Comparison of ENCODE assay signal across 8 cellular contexts in genomic region chr3:53159415-53160135, GRCh38. TPM values are rescaled to one million over a fixed set of nuclear protein-coding genes. Genes with fewer than 3 reads are reported as not detected.
DNase-seq lines count a peak whose midpoint lies in the region; ATAC-seq and TF ChIP-seq lines count a peak whose summit lies in the region.

No MANE protein-coding gene starts in this region.

- H3K36me3 Mint-ChIP-seq in activated naive CD4-positive, alpha-beta T cell treated with anti-CD3 and anti-CD28 coated beads for 36 hours (ENCODE audit: low read depth): no peaks in the 10 kb centered on the region
- H3K36me3 Mint-ChIP-seq in T-cell: no peaks in the 10 kb centered on the region

- WGBS in stomach, 5 donors: 37 to 57% (median 39%) methylated on average over 7 of the region's 7 CpGs

- CTCF ChIA-PET in activated naive CD4-positive, alpha-beta T cell treated with anti-CD3 and anti-CD28 coated beads for 36 hours (lab: Charles Lee): interaction anchor here (0.7 to 3.4 kb wide), 4 partner anchors 25 to 1026 kb away, joined by 3 to 14 read pairs (median 7); no protein-coding TSS in a partner anchor
- CTCF ChIA-PET in T-cell (lab: Charles Lee): no interaction called here

- POLR2A ChIA-PET in T-cell (lab: Charles Lee): interaction anchor here in 1 of 2 donors (0.7 kb wide), 1 partner anchor 10 kb away, joined by 13 read pairs; no protein-coding TSS in a partner anchor

- TF ChIP-seq EP300 in stomach (IDR thresholded peaks at IDR 0.05): no peak

- DNase-seq in activated naive CD4-positive, alpha-beta T cell treated with anti-CD3 and anti-CD28 coated beads for 36 hours: no peak
- no peak for DNase-seq in activated naive CD4-positive, alpha-beta T cell treated with Interleukin-2 at 50 U/mL for 16 hours
- DNase-seq in T-cell (no peak), left lobe of liver (ENCODE audit: low spot score) (peak; percentile 68), stomach (peak; percentile 94), cerebellar nuclear complex (lab: John Stamatoyannopoulos, UW) (no peak), NCI-H748 (lab: John Stamatoyannopoulos, UW; ENCODE audit: unreplicated experiment) (no peak)
- DNase-seq in stimulated activated naive CD8-positive, alpha-beta T cell treated with anti-CD3 and anti-CD28 coated beads, Interleukin-15, amount 100 ng/mL, for 72 hours: no peak

- H3K36me3 ChIP-seq in stomach: no peaks in the 10 kb centered on the region

- peaks cover 30% of the 10 kb centered on the region for H3K27me3 Mint-ChIP-seq in activated naive CD4-positive, alpha-beta T cell treated with anti-CD3 and anti-CD28 coated beads for 36 hours (ENCODE audit: low read depth)
- H3K27me3 Mint-ChIP-seq in T-cell: peaks cover 12 to 27% of the 10 kb centered on the region in 2 donors
- peaks cover 60% of the 10 kb centered on the region for H3K27me3 Mint-ChIP-seq in stimulated activated naive CD8-positive, alpha-beta T cell treated with anti-CD3 and anti-CD28 coated beads, Interleukin-15, amount 100 ng/mL, for 72 hours

- no peak overlapping the region for H3K27ac Mint-ChIP-seq in activated naive CD4-positive, alpha-beta T cell treated with anti-CD3 and anti-CD28 coated beads for 36 hours
- H3K27ac Mint-ChIP-seq in T-cell: peak overlapping the region in 1 of 2 donors; percentile 75
- no peak overlapping the region for H3K27ac Mint-ChIP-seq in stimulated activated naive CD8-positive, alpha-beta T cell treated with anti-CD3 and anti-CD28 coated beads, Interleukin-15, amount 100 ng/mL, for 72 hours

- no peaks in the 10 kb centered on the region for H3K9me3 ChIP-seq in stomach

- peak overlapping the region; percentile 48 for H3K4me3 Mint-ChIP-seq in activated naive CD4-positive, alpha-beta T cell treated with anti-CD3 and anti-CD28 coated beads for 36 hours
- peak overlapping the region; percentile 80 to 84 (median 82) for H3K4me3 Mint-ChIP-seq in T-cell
- no peak overlapping the region for H3K4me3 Mint-ChIP-seq in stimulated activated naive CD8-positive, alpha-beta T cell treated with anti-CD3 and anti-CD28 coated beads, Interleukin-15, amount 100 ng/mL, for 72 hours

- H3K9me3 Mint-ChIP-seq in activated naive CD4-positive, alpha-beta T cell treated with anti-CD3 and anti-CD28 coated beads for 36 hours: no peaks in the 10 kb centered on the region
- H3K9me3 Mint-ChIP-seq in T-cell: no peaks in the 10 kb centered on the region
- H3K9me3 Mint-ChIP-seq in stimulated activated naive CD8-positive, alpha-beta T cell treated with anti-CD3 and anti-CD28 coated beads, Interleukin-15, amount 100 ng/mL, for 72 hours: no peaks in the 10 kb centered on the region

- peak overlapping the region in 1 of 4 donors; percentile 91 for H3K4me3 ChIP-seq in stomach

- H3K27ac ChIP-seq in stomach: peak overlapping the region; percentile 91 to 96 (median 95)

- TF ChIP-seq CTCF in stomach (IDR thresholded peaks at IDR 0.05): peak in 2 of 7 experiments; percentile 8 to 16

- no peak for ATAC-seq in T-cell (replicated peaks in 1 of 4)
- ATAC-seq in left lobe of liver: peak; percentile 4
- ATAC-seq in stimulated activated naive CD8-positive, alpha-beta T cell treated with anti-CD3 and anti-CD28 coated beads, Interleukin-15, amount 100 ng/mL, for 72 hours: no peak

- peaks cover 0 to 22% (median 6%) of the 10 kb centered on the region in 3 donors for H3K27me3 ChIP-seq in stomach

- intact Hi-C loops in activated naive CD4-positive, alpha-beta T cell treated with anti-CD3 and anti-CD28 coated beads for 36 hours (cut with micrococcal nuclease): loop anchor here (2.0 kb wide), 1 partner anchor 57 kb away; no protein-coding TSS in a partner anchor
- intact Hi-C loops in stomach (cut with DNase I; ENCODE audit: low total_unique reads): no loop called here

- peaks cover 56 to 88% (median 84%) of the 10 kb centered on the region in 4 donors for H3K4me1 ChIP-seq in stomach

- H3K4me1 Mint-ChIP-seq in activated naive CD4-positive, alpha-beta T cell treated with anti-CD3 and anti-CD28 coated beads for 36 hours (ENCODE audit: low read depth): peaks cover 18% of the 10 kb centered on the region
- H3K4me1 Mint-ChIP-seq in T-cell: peaks cover 22 to 27% (median 23%) of the 10 kb centered on the region in 3 donors
- H3K4me1 Mint-ChIP-seq in stimulated activated naive CD8-positive, alpha-beta T cell treated with anti-CD3 and anti-CD28 coated beads, Interleukin-15, amount 100 ng/mL, for 72 hours: peaks cover 36% of the 10 kb centered on the region

- TF ChIP-seq POLR2A in stomach (IDR thresholded peaks at IDR 0.05): no peak

RNA-seq across cellular contexts. Expression of gene PRKCD, which starts 1.4 kb away (rescaled TPM):
- total RNA-seq in activated naive CD4-positive, alpha-beta T cell treated with anti-CD3 and anti-CD28 coated beads for 36 hours: 10 to 100 TPM in 1 of 2 experiments, 1 to 10 TPM in 1; 9.1 to 10.2 TPM
- 10 to 100 TPM; 15.3 to 23.3 (median 19.2) TPM for total RNA-seq in T-cell
- 4.6 TPM for total RNA-seq in left lobe of liver
- total RNA-seq in stomach: 100 to 1,000 TPM in 1 of 5 donors, 10 to 100 TPM in 4; 15.6 to 117 (median 37.9) TPM
- 10 to 100 TPM; 20.5 to 56.1 (median 36.4) TPM for polyA plus RNA-seq in stomach

RNA-seq across cellular contexts. Expression of gene RFT1, which starts 29.3 kb away (rescaled TPM):
- 10 to 100 TPM; 29.9 to 31.7 TPM for total RNA-seq in activated naive CD4-positive, alpha-beta T cell treated with anti-CD3 and anti-CD28 coated beads for 36 hours
- total RNA-seq in T-cell: 10 to 100 TPM; 14.4 to 27.8 (median 26.6) TPM
- 11.8 TPM for total RNA-seq in left lobe of liver
- 10 to 100 TPM in 2 of 5 donors, 1 to 10 TPM in 2, not detected in 1; 7.0 to 16.8 (median 12.1) TPM for total RNA-seq in stomach
- polyA plus RNA-seq in stomach: 1 to 10 TPM; 3.3 to 7.9 (median 3.7) TPM

Comparison
In these comparisons a context has a peak if more than half of its experiments do, and no peak if none do; other contexts are left out.
1. DNase-seq: peak in left lobe of liver (single experiment) and stomach (single experiment); none in activated naive CD4-positive, alpha-beta T cell treated with anti-CD3 and anti-CD28 coated beads for 36 hours (single experiment), activated naive CD4-positive, alpha-beta T cell treated with Interleukin-2 at 50 U/mL for 16 hours (single experiment), T-cell (0 of 34), cerebellar nuclear complex (0 of 2), stimulated activated naive CD8-positive, alpha-beta T cell treated with anti-CD3 and anti-CD28 coated beads, Interleukin-15, amount 100 ng/mL, for 72 hours (0 of 2) and NCI-H748 (single experiment).
2. H3K4me3 Mint-ChIP-seq: peak in activated naive CD4-positive, alpha-beta T cell treated with anti-CD3 and anti-CD28 coated beads for 36 hours (single experiment) and T-cell (3 of 3); none in stimulated activated naive CD8-positive, alpha-beta T cell treated with anti-CD3 and anti-CD28 coated beads, Interleukin-15, amount 100 ng/mL, for 72 hours (0 of 2).